Comparison of ENCODE assay signal across 18 cellular contexts in genomic region chr2:132623096-132623839, GRCh38. TPM values are rescaled to one million over a fixed set of nuclear protein-coding genes. Genes with fewer than 3 reads are reported as not detected.
DNase-seq lines count a peak whose midpoint lies in the region; ATAC-seq and TF ChIP-seq lines count a peak whose summit lies in the region.
"Had no signal": no experiment of that assay in that cellular context is flagged by ENCODE, and none has a peak within 500 bp of the region (broad histone marks: within the 10 kb centered on the region; RNA-seq: fewer than 3 reads in every experiment).

No MANE protein-coding gene starts in this region.

- H3K36me3 Mint-ChIP-seq in activated CD4-positive, alpha-beta T cell treated with anti-CD3 and anti-CD28 coated beads, Interleukin-2, amount 10 ng/mL, durations not matched to agents 7 days and 5 days (ENCODE audit: low read depth): no peaks in the 10 kb centered on the region
- no peaks in the 10 kb centered on the region for H3K36me3 Mint-ChIP-seq in CD4-positive, alpha-beta memory T cell

- H3K4me1 Mint-ChIP-seq in activated CD4-positive, alpha-beta T cell treated with anti-CD3 and anti-CD28 coated beads, Interleukin-2, amount 10 ng/mL, durations not matched to agents 7 days and 5 days: no peaks in the 10 kb centered on the region
- H3K4me1 Mint-ChIP-seq in CD4-positive, alpha-beta memory T cell: no peaks in the 10 kb centered on the region

- H3K4me1 ChIP-seq in adipocyte (ENCODE audit: control insufficient read depth, insufficient read depth, low read length): peaks cover 32% of the 10 kb centered on the region
- H3K4me1 ChIP-seq in CD4-positive, alpha-beta memory T cell (ENCODE audit: insufficient read depth, low read length): no peaks in the 10 kb centered on the region
- H3K4me1 ChIP-seq: BE2C, spleen, transverse colon had no signal

- POLR2A ChIA-PET in AG04449 (lab: Yijun Ruan, JAX): interaction anchor here (0.6 to 1.3 kb wide), 3 partner anchors 12 to 1142 kb away, joined by 3 to 5 read pairs (median 3); no protein-coding TSS in a partner anchor
- POLR2A ChIA-PET in activated CD4-positive, alpha-beta T cell treated with anti-CD3 and anti-CD28 coated beads, Interleukin-2, amount 10 ng/mL, durations not matched to agents 7 days and 5 days (lab: Charles Lee): no interaction called here
- POLR2A ChIA-PET in CD4-positive, alpha-beta memory T cell (lab: Charles Lee; ENCODE audit: partially characterized antibody): no interaction called here

- H3K9me3 ChIP-seq in adipocyte (ENCODE audit: control insufficient read depth, low read length): no peaks in the 10 kb centered on the region
- no peaks in the 10 kb centered on the region for H3K9me3 ChIP-seq in CD4-positive, alpha-beta memory T cell (ENCODE audit: control insufficient read depth in 1 of 2, low read length in 2 of 2)
- H3K9me3 ChIP-seq: BE2C, spleen, transverse colon had no signal

- H3K4me3 ChIP-seq in AG04449 (ENCODE audit: low read depth, low read length) (no peak overlapping the region), adipocyte (ENCODE audit: low read length) (peak overlapping the region; percentile 61), fibroblast of villous mesenchyme (ENCODE audit: low read depth, low read length) (no peak overlapping the region)
- no peak overlapping the region for H3K4me3 ChIP-seq in CD4-positive, alpha-beta memory T cell (ENCODE audit: low read length in 2 of 2)
- H3K4me3 ChIP-seq: SK-N-MC, spleen, transverse colon had no signal

- intact Hi-C loops in CD4-positive, alpha-beta memory T cell (cut with micrococcal nuclease): no loop called here

- H3K9ac ChIP-seq in adipocyte (ENCODE audit: low read length): peak overlapping the region; percentile 69

- no peaks in the 10 kb centered on the region for H3K9me3 Mint-ChIP-seq in activated CD4-positive, alpha-beta T cell treated with anti-CD3 and anti-CD28 coated beads, Interleukin-2, amount 10 ng/mL, durations not matched to agents 7 days and 5 days
- peaks cover 0 to 4% (median 1%) of the 10 kb centered on the region in 8 donors for H3K9me3 Mint-ChIP-seq in CD4-positive, alpha-beta memory T cell
- H3K9me3 Mint-ChIP-seq: activated T-helper 2 cell treated with anti-CD3 and anti-CD28 coated beads, Interferon-gamma antibody, Interleukin-2, Interleukin-4, amounts not matched to agents 10 μg/mL and 5 μg/mL and 100 μg/mL, durations not matched to agents 14 hours and 24 hours and 36 hours had no signal

- no peak overlapping the region for H3K4me3 Mint-ChIP-seq in activated CD4-positive, alpha-beta T cell treated with anti-CD3 and anti-CD28 coated beads, Interleukin-2, amount 10 ng/mL, durations not matched to agents 7 days and 5 days
- no peak overlapping the region for H3K4me3 Mint-ChIP-seq in CD4-positive, alpha-beta memory T cell

- no peak for ATAC-seq in HG03442 (IDR thresholded peaks at IDR 0.05; ENCODE audit: unreplicated experiment)
- ATAC-seq: left lobe of liver had no signal

- peak; percentile 28 for DNase-seq in AG04449 (ENCODE audit: low read depth, low spot score)
- DNase-seq in HT1080 (ENCODE audit: low read depth): peak; percentile 85
- peak; percentile 88 for DNase-seq in adipocyte (ENCODE audit: low read depth)
- peak; percentile 44 for DNase-seq in fibroblast of villous mesenchyme (ENCODE audit: low read depth)
- no peak for DNase-seq in activated CD4-positive, alpha-beta T cell treated with anti-CD3 and anti-CD28 coated beads, Interleukin-2, amount 10 ng/mL, durations not matched to agents 7 days and 5 days
- no peak for DNase-seq in CD4-positive, alpha-beta memory T cell
- no peak for DNase-seq in stimulated activated naive CD4-positive, alpha-beta T cell (lab: John Stamatoyannopoulos, UW)
- DNase-seq: activated CD4-positive, alpha-beta T cell treated with anti-CD3 and anti-CD28 coated beads for 4 hours; BE2C; central memory CD4-positive, alpha-beta T cell; NCI-H1436; NCI-H774; spleen; transverse colon had no signal

- H3K27ac ChIP-seq in CD4-positive, alpha-beta memory T cell (ENCODE audit: low read depth, low read length): no peak overlapping the region
- H3K27ac ChIP-seq: SK-N-MC, spleen, transverse colon had no signal

- no peaks in the 10 kb centered on the region for H3K27me3 ChIP-seq in adipocyte (replicated peaks; ENCODE audit: control insufficient read depth, insufficient read depth, low read length)
- no peaks in the 10 kb centered on the region for H3K27me3 ChIP-seq in CD4-positive, alpha-beta memory T cell (ENCODE audit: insufficient read depth, low read length)
- H3K27me3 ChIP-seq: BE2C, spleen, transverse colon had no signal

- TF ChIP-seq CTCF in AG04449 (IDR thresholded peaks at IDR 0.05; ENCODE audit: insufficient read depth, low read length, missing control alignments) (no peak), fibroblast of villous mesenchyme (IDR thresholded peaks at IDR 0.05; ENCODE audit: insufficient read depth, low read depth, low read length) (no peak)

- H3K36me3 ChIP-seq in adipocyte (ENCODE audit: control insufficient read depth, insufficient read depth, low read length, severe bottlenecking): no peaks in the 10 kb centered on the region
- H3K36me3 ChIP-seq in CD4-positive, alpha-beta memory T cell (ENCODE audit: insufficient read depth, low read length): no peaks in the 10 kb centered on the region
- H3K36me3 ChIP-seq: BE2C, spleen, transverse colon had no signal

- H3K27me3 Mint-ChIP-seq in activated CD4-positive, alpha-beta T cell treated with anti-CD3 and anti-CD28 coated beads, Interleukin-2, amount 10 ng/mL, durations not matched to agents 7 days and 5 days: no peaks in the 10 kb centered on the region
- peaks cover 0 to 2% of the 10 kb centered on the region in 2 donors for H3K27me3 Mint-ChIP-seq in CD4-positive, alpha-beta memory T cell

- no peak overlapping the region for H3K27ac Mint-ChIP-seq in activated CD4-positive, alpha-beta T cell treated with anti-CD3 and anti-CD28 coated beads, Interleukin-2, amount 10 ng/mL, durations not matched to agents 7 days and 5 days
- H3K27ac Mint-ChIP-seq in CD4-positive, alpha-beta memory T cell: no peak overlapping the region
- H3K27ac Mint-ChIP-seq: activated T-helper 2 cell treated with anti-CD3 and anti-CD28 coated beads, Interferon-gamma antibody, Interleukin-2, Interleukin-4, amounts not matched to agents 10 μg/mL and 5 μg/mL and 100 μg/mL, durations not matched to agents 14 hours and 24 hours and 36 hours had no signal

- CTCF ChIA-PET in AG04449 (lab: Yijun Ruan, JAX): interaction anchor here (1.0 to 1.6 kb wide), 2 partner anchors 28 to 46 kb away, joined by 3 to 4 read pairs; no protein-coding TSS in a partner anchor
- CTCF ChIA-PET in activated CD4-positive, alpha-beta T cell treated with anti-CD3 and anti-CD28 coated beads, Interleukin-2, amount 10 ng/mL, durations not matched to agents 7 days and 5 days (lab: Charles Lee): interaction anchor here (0.7 kb wide), 1 partner anchor 13 kb away, joined by 4 read pairs; no protein-coding TSS in a partner anchor
- CTCF ChIA-PET in CD4-positive, alpha-beta memory T cell (lab: Charles Lee; ENCODE audit: partially characterized antibody): no interaction called here

RNA-seq across cellular contexts. Expression of gene LYPD1, which starts 46.7 kb away (rescaled TPM):
- 45.0 and 51.6 TPM in 2 replicates for total RNA-seq in HT1080 (2014; rRNA removed; shearing (Covaris generic))
- polyA plus RNA-seq in HT1080 (2015; cell fraction: cytosol; rRNA removed): 117 TPM in 2 replicates
- 34.8 and 39.7 TPM in 2 replicates for polyA plus RNA-seq in HT1080 (2015; cell fraction: nucleus; rRNA removed)
- total RNA-seq in fibroblast of villous mesenchyme: 16.0 and 34.5 TPM in 2 replicates
- total RNA-seq in activated CD4-positive, alpha-beta T cell treated with anti-CD3 and anti-CD28 coated beads, Interleukin-2, amount 10 ng/mL, durations not matched to agents 7 days and 5 days: not detected
- total RNA-seq in CD4-positive, alpha-beta memory T cell: not detected
- not detected for polyA plus RNA-seq in CD4-positive, alpha-beta memory T cell
- total RNA-seq: activated T-helper 2 cell treated with anti-CD3 and anti-CD28 coated beads, Interferon-gamma antibody, Interleukin-2, Interleukin-4, amounts not matched to agents 10 μg/mL and 5 μg/mL and 100 μg/mL, durations not matched to agents 14 hours and 24 hours and 36 hours had no signal

Comparison
In these comparisons a context has a peak if more than half of its experiments do, and no peak if none do; other contexts are left out.
1. DNase-seq: peak in AG04449 (single experiment), HT1080 (single experiment), adipocyte (single experiment) and fibroblast of villous mesenchyme (single experiment); none in activated CD4-positive, alpha-beta T cell treated with anti-CD3 and anti-CD28 coated beads, Interleukin-2, amount 10 ng/mL, durations not matched to agents 7 days and 5 days (single experiment), CD4-positive, alpha-beta memory T cell (0 of 5) and stimulated activated naive CD4-positive, alpha-beta T cell (0 of 6).
2. RNA of gene LYPD1, which starts 46.7 kb away (total RNA-seq): 45.0 to 51.6 TPM in HT1080 and 16.0 to 34.5 TPM in fibroblast of villous mesenchyme; not detected in activated CD4-positive, alpha-beta T cell treated with anti-CD3 and anti-CD28 coated beads, Interleukin-2, amount 10 ng/mL, durations not matched to agents 7 days and 5 days and not detected in CD4-positive, alpha-beta memory T cell; every median in the first group is over 10 times any median in the second.